Comparison of ENCODE assay signal across 8 cellular contexts in genomic region chr19:52690395-52691214, GRCh38. TPM values are rescaled to one million over a fixed set of nuclear protein-coding genes. Genes with fewer than 3 reads are reported as not detected.
DNase-seq lines count a peak whose midpoint lies in the region; ATAC-seq and TF ChIP-seq lines count a peak whose summit lies in the region.

No MANE protein-coding gene starts in this region.

- H3K27me3 ChIP-seq in spleen (replicated peaks in 1 of 7): no peaks in the 10 kb centered on the region

- no peaks in the 10 kb centered on the region for H3K9me3 Mint-ChIP-seq in central memory CD8-positive, alpha-beta T cell

- peak overlapping the region; percentile 88 for H3K4me3 Mint-ChIP-seq in central memory CD8-positive, alpha-beta T cell

- peaks cover 14% of the 10 kb centered on the region for H3K36me3 Mint-ChIP-seq in central memory CD8-positive, alpha-beta T cell (ENCODE audit: insufficient read depth)

- peaks cover 0 to 45% (median 24%) of the 10 kb centered on the region in 6 donors for H3K4me1 ChIP-seq in spleen

- peak overlapping the region; percentile 39 to 72 (median 64) for H3K4me3 ChIP-seq in spleen

- DNase-seq in NCI-H2171 (lab: John Stamatoyannopoulos, UW) (peak; percentile 79), iris pigment epithelial cell (ENCODE audit: low read depth) (peak; percentile 90), spleen (peak; percentile 98), SHP77 treated with DMSO at 0.1 percent for 48 hours (lab: John Stamatoyannopoulos, UW) (no peak)
- peak; percentile 74 to 79 for DNase-seq in central memory CD8-positive, alpha-beta T cell (ENCODE audit: low spot score in 2 of 2)

- peak overlapping the region; percentile 83 to 94 (median 90) for H3K27ac ChIP-seq in spleen

- ATAC-seq in GM18519 (IDR thresholded peaks at IDR 0.05; ENCODE audit: low FRiP score, unreplicated experiment) (peak; percentile 41), HG03064 (IDR thresholded peaks at IDR 0.05; ENCODE audit: low read depth, unreplicated experiment) (peak; percentile 74)
- ATAC-seq in activated CD4-positive, CD25-positive, alpha-beta regulatory T cell treated with anti-CD3 and anti-CD28 coated beads, Interleukin-2, amount 50 U/mL, for 24 hours: peak; percentile 96 to 98
- ATAC-seq in central memory CD8-positive, alpha-beta T cell (replicated peaks; ENCODE audit: extremely low read depth, poor library complexity, severe bottlenecking): peak; percentile 88

- peaks cover 0 to 11% (median 0%) of the 10 kb centered on the region in 8 donors for H3K9me3 ChIP-seq in spleen

- H3K27ac Mint-ChIP-seq in central memory CD8-positive, alpha-beta T cell (ENCODE audit: low read depth): peak overlapping the region; percentile 90

- TF ChIP-seq CTCF in spleen (IDR thresholded peaks at IDR 0.05 in 8 of 11, conservative IDR thresholded peaks at IDR 0.05 in 3 of 11): peak in 7 of 11 experiments; percentile 20 to 62 (median 46)

- H3K36me3 ChIP-seq in spleen: peaks cover 0 to under 1% (median 0%) of the 10 kb centered on the region in 6 donors

- peak in 1 of 3 donors; percentile 76 for TF ChIP-seq POLR2A in spleen (IDR thresholded peaks at IDR 0.05)

- intact Hi-C loops in spleen (cut with DNase I; ENCODE audit: low total_unique reads): loop anchor here (10.0 kb wide), 1 partner anchor 86 kb away; no protein-coding TSS in a partner anchor

- 1 to 2% (median 1%) methylated on average over 41 to 45 of the region's 45 CpGs for WGBS in spleen, 5 donors

- H3K27me3 Mint-ChIP-seq in central memory CD8-positive, alpha-beta T cell: no peaks in the 10 kb centered on the region

- peaks cover 32% of the 10 kb centered on the region for H3K4me1 Mint-ChIP-seq in central memory CD8-positive, alpha-beta T cell

RNA-seq across cellular contexts. Expression of gene ZNF611, which starts 44.2 kb away (rescaled TPM):
- total RNA-seq in spleen: 10 to 100 TPM; 17.4 to 32.5 (median 25.0) TPM
- polyA plus RNA-seq in spleen: 1 to 10 TPM; 2.6 to 6.9 (median 2.6) TPM

RNA-seq across cellular contexts. Expression of gene ZNF83, which starts 52.5 kb away (rescaled TPM):
- 10 to 100 TPM; 31.8 to 87.7 (median 65.9) TPM for total RNA-seq in spleen
- 10 to 100 TPM; 38.4 to 58.8 (median 49.3) TPM for polyA plus RNA-seq in spleen

Comparison
In these comparisons a context has a peak if more than half of its experiments do, and no peak if none do; other contexts are left out.
1. ATAC-seq: peak in every context shown above with its lines; median percentile 97 in activated CD4-positive, CD25-positive, alpha-beta regulatory T cell treated with anti-CD3 and anti-CD28 coated beads, Interleukin-2, amount 50 U/mL, for 24 hours; 88 in central memory CD8-positive, alpha-beta T cell; 74 in HG03064; 41 in GM18519.